28 cellular contexts compared by ENCODE assay signal in genomic region chr7:155677688-155678087, GRCh38.
"Had no signal": no experiment of that assay in that cellular context is flagged by ENCODE, and none has a peak within 500 bp of the region (broad histone marks: within the 10 kb centered on the region; RNA-seq: fewer than 3 reads in every experiment).

No MANE protein-coding gene starts in this region.

- H3K27me3 ChIP-seq: body of pancreas, colonic mucosa, dorsolateral prefrontal cortex, esophagus muscularis mucosa, foreskin keratinocyte, gastrocnemius medialis had no signal

- H3K9me3 ChIP-seq: body of pancreas, colonic mucosa, esophagus muscularis mucosa, gastrocnemius medialis had no signal

- H3K27ac ChIP-seq: body of pancreas, colonic mucosa, dorsolateral prefrontal cortex, esophagus muscularis mucosa, foreskin keratinocyte, gastrocnemius medialis had no signal

- H3K27me3 Mint-ChIP-seq: activated CD4-positive, alpha-beta memory T cell treated with anti-CD3 and anti-CD28 coated beads, Interleukin-2, amount 10 ng/mL, durations not matched to agents 7 days and 5 days; activated CD4-positive, alpha-beta T cell treated with anti-CD3 and anti-CD28 coated beads for 36 hours; activated CD4-positive, alpha-beta T cell treated with anti-CD3 and anti-CD28 coated beads, Interleukin-2, amount 10 ng/mL, durations not matched to agents 7 days and 5 days; activated naive CD8-positive, alpha-beta T cell; activated T-cell treated with anti-CD3 and anti-CD28 coated beads, Interleukin-2, amount 50 U/mL, for 24 hours had no signal

- H3K9me3 Mint-ChIP-seq: activated CD4-positive, alpha-beta memory T cell treated with anti-CD3 and anti-CD28 coated beads, Interleukin-2, amount 10 ng/mL, durations not matched to agents 7 days and 5 days; activated CD4-positive, alpha-beta T cell treated with anti-CD3 and anti-CD28 coated beads, Interleukin-2, amount 10 ng/mL, durations not matched to agents 7 days and 5 days; activated T-cell treated with anti-CD3 and anti-CD28 coated beads, Interleukin-2, amount 50 U/mL, for 24 hours; activated T-cell treated with anti-CD3 and anti-CD28 coated beads, Interleukin-2, amount 50 U/mL, for 72 hours had no signal

- H3K4me3 ChIP-seq: body of pancreas, colonic mucosa, dorsolateral prefrontal cortex, esophagus muscularis mucosa, gastrocnemius medialis had no signal

- DNase-seq: activated CD4-positive, alpha-beta memory T cell treated with anti-CD3 and anti-CD28 coated beads, Interleukin-2, amount 10 ng/mL, durations not matched to agents 7 days and 5 days; activated CD4-positive, alpha-beta T cell treated with anti-CD3 and anti-CD28 coated beads for 36 hours; activated CD4-positive, alpha-beta T cell treated with anti-CD3 and anti-CD28 coated beads, Interleukin-2, amount 10 ng/mL, durations not matched to agents 7 days and 5 days; activated CD4-positive, alpha-beta T cell treated with anti-CD3 and anti-CD28 coated beads, Interleukin-2, amount 50 U/mL, for 4 hours; activated CD4-positive, CD25-positive, alpha-beta regulatory T cell; activated CD4-positive, CD25-positive, alpha-beta regulatory T cell treated with anti-CD3 and anti-CD28 coated beads, Interleukin-2, amount 50 U/mL, for 72 hours; activated CD8-positive, alpha-beta memory T cell treated with anti-CD3 and anti-CD28 coated beads, Interleukin-2, amount 50 U/mL, for 48 hours; activated effector memory CD4-positive, alpha-beta T cell treated with Interleukin-2 at 50 U/mL for 16 hours; activated gamma-delta T cell treated with Interleukin-2 at 50 U/mL for 16 hours; activated naive CD4-positive, alpha-beta T cell treated with anti-CD3 and anti-CD28 coated beads, Interleukin-2, amount 50 U/mL, for 16 hours; activated naive CD4-positive, alpha-beta T cell treated with Interleukin-2 at 50 U/mL for 16 hours; activated T-cell treated with anti-CD3 and anti-CD28 coated beads for 4 hours; activated T-cell treated with anti-CD3 and anti-CD28 coated beads, Interleukin-2, amount 50 U/mL, for 24 hours; activated T-cell treated with anti-CD3 and anti-CD28 coated beads, Interleukin-2, amount 50 U/mL, for 72 hours; amniotic stem cell; aorta; body of pancreas; caudate nucleus; cerebellar nuclear complex; colonic mucosa; dorsolateral prefrontal cortex; effector memory CD4-positive, alpha-beta T cell; foreskin keratinocyte; gastrocnemius medialis; glutamatergic neuron; T-helper 2 cell had no signal

- H3K27ac Mint-ChIP-seq: activated CD4-positive, alpha-beta memory T cell treated with anti-CD3 and anti-CD28 coated beads, Interleukin-2, amount 10 ng/mL, durations not matched to agents 7 days and 5 days; activated CD4-positive, alpha-beta T cell treated with anti-CD3 and anti-CD28 coated beads for 36 hours; activated CD4-positive, alpha-beta T cell treated with anti-CD3 and anti-CD28 coated beads, Interleukin-2, amount 10 ng/mL, durations not matched to agents 7 days and 5 days had no signal

- H3K4me1 ChIP-seq: colonic mucosa had no signal

- H3K4me3 Mint-ChIP-seq: activated CD4-positive, alpha-beta memory T cell treated with anti-CD3 and anti-CD28 coated beads, Interleukin-2, amount 10 ng/mL, durations not matched to agents 7 days and 5 days; activated CD4-positive, alpha-beta T cell treated with anti-CD3 and anti-CD28 coated beads for 36 hours; activated CD4-positive, alpha-beta T cell treated with anti-CD3 and anti-CD28 coated beads, Interleukin-2, amount 10 ng/mL, durations not matched to agents 7 days and 5 days; activated naive CD8-positive, alpha-beta T cell; activated T-cell treated with anti-CD3 and anti-CD28 coated beads, Interleukin-2, amount 50 U/mL, for 24 hours; activated T-cell treated with anti-CD3 and anti-CD28 coated beads, Interleukin-2, amount 50 U/mL, for 72 hours had no signal

- ATAC-seq: activated CD4-positive, alpha-beta T cell treated with anti-CD3 and anti-CD28 coated beads for 36 hours; activated T-cell treated with anti-CD3 and anti-CD28 coated beads, Interleukin-2, amount 50 U/mL, for 72 hours; gastrocnemius medialis had no signal
